Comparison of ENCODE assay signal across 8 cellular contexts in genomic region chr22:42615092-42615859, GRCh38. TPM values are rescaled to one million over a fixed set of nuclear protein-coding genes. Genes with fewer than 3 reads are reported as not detected.
A peak's percentile ranks its signal among the peaks of the same experiment; 100 is the strongest.
DNase-seq lines count a peak whose midpoint lies in the region; ATAC-seq, FAIRE-seq and TF ChIP-seq lines count a peak whose summit lies in the region.

No MANE protein-coding gene starts in this region.

- no peak overlapping the region for H2AFZ ChIP-seq in endothelial cell of umbilical vein (ENCODE audit: low read depth, low read length)

- CTCF ChIA-PET in endothelial cell of umbilical vein (lab: Charles Lee) = interaction anchor here (0.7 to 3.1 kb wide), 6 partner anchors 10 to 475 kb away, joined by 3 to 9 read pairs (median 4); no protein-coding TSS in a partner anchor

- ATAC-seq in GM21367 (IDR thresholded peaks at IDR 0.05; ENCODE audit: unreplicated experiment) = peak; percentile 49
- ATAC-seq in mucosa of descending colon = peak; percentile 72

- H3K79me2 ChIP-seq in endothelial cell of umbilical vein (ENCODE audit: control insufficient read depth, insufficient read depth, low read length) = peaks cover 38% of the 10 kb centered on the region

- peak overlapping the region; percentile 53 for H3K4me2 ChIP-seq in endothelial cell of umbilical vein (ENCODE audit: insufficient read depth, low read length)

- no peaks in the 10 kb centered on the region for H3K9me3 ChIP-seq in NT2/D1 (ENCODE audit: insufficient read depth, low read length)
- H3K9me3 ChIP-seq in endothelial cell of umbilical vein (replicated peaks; ENCODE audit: control insufficient read depth, insufficient read depth, low read length) = no peaks in the 10 kb centered on the region
- H3K9me3 ChIP-seq in mucosa of descending colon = no peaks in the 10 kb centered on the region

- peak; percentile 94 for DNase-seq in COR-L47 (lab: John Stamatoyannopoulos, UW)
- DNase-seq in HTR-8/SVneo (ENCODE audit: insufficient read length, low spot score) = peak; percentile 81
- DNase-seq in NT2/D1 (ENCODE audit: low read depth, low spot score) = peak; percentile 91
- peak; percentile 75 for DNase-seq in activated CD8-positive, alpha-beta memory T cell treated with anti-CD3 and anti-CD28 coated beads, Interleukin-2, amount 50 U/mL, for 4 hours
- DNase-seq in endothelial cell of umbilical vein (ENCODE audit: low read depth, low spot score) = peak; percentile 97
- DNase-seq in mucosa of descending colon = peak; percentile 87 to 91 (median 89)
- DNase-seq in stimulated activated CD8-positive, alpha-beta memory T cell treated with anti-CD3 and anti-CD28 coated beads, Interleukin-4, amount 100 ng/mL, for 1 hour (ENCODE audit: low read depth in 2 of 2, low spot score in 1 of 2) = peak; percentile 54 to 72

- H3K9me1 ChIP-seq in endothelial cell of umbilical vein (replicated peaks; ENCODE audit: control insufficient read depth, extremely low read depth, insufficient read depth, low read length) = no peaks in the 10 kb centered on the region

- peak overlapping the region; percentile 99 for H3K27ac ChIP-seq in endothelial cell of umbilical vein (ENCODE audit: insufficient read depth, low read depth, low read length)

- no peaks in the 10 kb centered on the region for H3K27me3 ChIP-seq in NT2/D1 (ENCODE audit: insufficient read depth, insufficient read length)
- no peaks in the 10 kb centered on the region for H3K27me3 ChIP-seq in endothelial cell of umbilical vein (ENCODE audit: control insufficient read depth in 2 of 2, insufficient read depth in 2 of 2, low read length in 2 of 2)

- no peak for TF ChIP-seq CTCF in endothelial cell of umbilical vein (IDR thresholded peaks at IDR 0.05; ENCODE audit: extremely low read depth in 1 of 2, insufficient read depth in 1 of 2, low read depth in 1 of 2, low read length in 2 of 2)
- TF ChIP-seq CTCF in mucosa of descending colon (IDR thresholded peaks at IDR 0.05) = no peak

- POLR2A ChIA-PET in endothelial cell of umbilical vein (lab: Charles Lee) = interaction anchor here (0.6 to 2.0 kb wide), 11 partner anchors 19 to 734 kb away, joined by 3 to 9 read pairs (median 3); partner anchors contain the start of genes BIK and CYB5R3

- H3K4me3 ChIP-seq in NT2/D1 (ENCODE audit: insufficient read length, low read depth) (peak overlapping the region; percentile 75), endothelial cell of umbilical vein (replicated peaks in 1 of 3; ENCODE audit: insufficient read depth in 1 of 3, low read depth in 1 of 3, low read length in 3 of 3) (peak overlapping the region in 1 of 3 experiments; percentile 94), mucosa of descending colon (peak overlapping the region; percentile 72)

- no peaks in the 10 kb centered on the region for H4K20me1 ChIP-seq in endothelial cell of umbilical vein (replicated peaks; ENCODE audit: control insufficient read depth, extremely low read depth, insufficient read depth, low read length)

- intact Hi-C loops in endothelial cell of umbilical vein (cut with micrococcal nuclease) = loop anchor here (1.0 to 5.0 kb wide), 2 partner anchors 20 to 107 kb away; partner anchors contain the start of gene A4GALT
- intact Hi-C loops in mucosa of descending colon (cut with DNase I, micrococcal nuclease) = no loop called here

- FAIRE-seq in HTR-8/SVneo (lab: Jason Lieb, UNC) (peak; percentile 86), endothelial cell of umbilical vein (lab: Jason Lieb, UNC) (peak; percentile 24)

- H3K36me3 ChIP-seq in NT2/D1 (ENCODE audit: insufficient read depth, insufficient read length, low read length) (peaks cover 46% of the 10 kb centered on the region), endothelial cell of umbilical vein (ENCODE audit: control insufficient read depth in 2 of 2, extremely low read depth in 1 of 2, insufficient read depth in 2 of 2, low read length in 2 of 2) (peaks cover 2 to 4% of the 10 kb centered on the region in 2 experiments), mucosa of descending colon (ENCODE audit: low read depth) (peaks cover 6% of the 10 kb centered on the region)

- H3K9ac ChIP-seq in NT2/D1 (ENCODE audit: insufficient read length, low read depth) = peak overlapping the region; percentile 68
- H3K9ac ChIP-seq in endothelial cell of umbilical vein (replicated peaks; ENCODE audit: extremely low read depth, insufficient read depth, low read length) = peak overlapping the region; percentile 96

- BruUV-seq in endothelial cell of umbilical vein (replicated peaks; lab: Mats Ljungman, UMichigan) = TSS peak; percentile 100

- dilution Hi-C loops in endothelial cell of umbilical vein (cut with MboI; ENCODE audit: extremely low pct_ligation_motif_present, low sequenced_read_pairs) = no loop called here

- H3K4me1 ChIP-seq in NT2/D1 (ENCODE audit: insufficient read depth, insufficient read length) (peaks cover 7% of the 10 kb centered on the region), endothelial cell of umbilical vein (ENCODE audit: control insufficient read depth, extremely low read depth, insufficient read depth, low read length) (peaks cover 18% of the 10 kb centered on the region), mucosa of descending colon (ENCODE audit: low read depth) (peaks cover 44% of the 10 kb centered on the region)

- peak; percentile 100 for TF ChIP-seq POLR2A in endothelial cell of umbilical vein (IDR thresholded peaks at IDR 0.05; ENCODE audit: low read depth, low read length)

TF ChIP-seq in endothelial cell of umbilical vein, 7 proteins besides CTCF, POLR2A, EP300 and RAD21:
- TF ChIP-seq POLR2AphosphoS5 (IDR thresholded peaks at IDR 0.05; ENCODE audit: insufficient read depth, low read depth, low read length) (peak; percentile 100), JUN (IDR thresholded peaks at IDR 0.05; ENCODE audit: borderline replicate concordance, insufficient read depth, insufficient read length, low read depth) (peak; percentile 18), GATA2 (IDR thresholded peaks at IDR 0.05; ENCODE audit: insufficient read depth, insufficient read length, low read depth, low read length) (peak; percentile 24), MAX (IDR thresholded peaks at IDR 0.05; ENCODE audit: insufficient read depth, insufficient read length) (peak; percentile 18), FOS (IDR thresholded peaks at IDR 0.05; ENCODE audit: borderline replicate concordance, insufficient read depth, low read length) (no peak)

RNA-seq across cellular contexts. Expression of gene POLDIP3, which starts 0.6 kb away (rescaled TPM):
- total RNA-seq in endothelial cell of umbilical vein (46.6 and 60.4 TPM in 2 replicates), mucosa of descending colon (10 to 100 TPM; 58.6 to 65.8 (median 65.0) TPM)
- 29.3 and 29.5 TPM in 2 replicates for polyA plus RNA-seq in endothelial cell of umbilical vein
- polyA plus RNA-seq in endothelial cell of umbilical vein (2011; cell fraction: cytosol; rRNA removed) = 37.7 and 39.0 TPM in 2 replicates
- polyA plus RNA-seq in endothelial cell of umbilical vein (2011; cell fraction: nucleus; rRNA removed) = 57.7 and 64.0 TPM in 2 replicates
- 49.4 and 55.9 TPM in 2 replicates for polyA plus RNA-seq in endothelial cell of umbilical vein (2012)
- 40.7 and 46.2 TPM in 2 replicates for polyA minus RNA-seq in endothelial cell of umbilical vein
- 22.6 TPM for polyA minus RNA-seq in endothelial cell of umbilical vein (2011; cell fraction: cytosol; rRNA and poly(A)+ RNA removed)
- polyA minus RNA-seq in endothelial cell of umbilical vein (2011; cell fraction: nucleus; rRNA and poly(A)+ RNA removed) = 25.2 and 28.3 TPM in 2 replicates

RNA-seq across cellular contexts. Expression of gene ATP5MGL, which starts 25.1 kb away (rescaled TPM):
- 1.0 and 1.2 TPM in 2 replicates for total RNA-seq in endothelial cell of umbilical vein
- polyA plus RNA-seq in endothelial cell of umbilical vein = 0.11 TPM in 1 of 2 replicates, not detected in the other
- polyA plus RNA-seq in endothelial cell of umbilical vein (2011; cell fraction: cytosol; rRNA removed) = not detected in 2 replicates
- polyA plus RNA-seq in endothelial cell of umbilical vein (2011; cell fraction: nucleus; rRNA removed) = 0.67 and 0.74 TPM in 2 replicates
- polyA plus RNA-seq in endothelial cell of umbilical vein (2012) = not detected in 2 replicates
- polyA minus RNA-seq in endothelial cell of umbilical vein = 1.5 and 2.1 TPM in 2 replicates
- polyA minus RNA-seq in endothelial cell of umbilical vein (2011; cell fraction: cytosol; rRNA and poly(A)+ RNA removed) = not detected
- 2.2 and 2.6 TPM in 2 replicates for polyA minus RNA-seq in endothelial cell of umbilical vein (2011; cell fraction: nucleus; rRNA and poly(A)+ RNA removed)
- 1 to 10 TPM in 2 of 3 donors, under 1 TPM in 1; 0.92 to 1.7 (median 1.2) TPM for total RNA-seq in mucosa of descending colon

RNA-seq across cellular contexts. Expression of gene CYB5R3, which starts 33.9 kb away (rescaled TPM):
- total RNA-seq in endothelial cell of umbilical vein (217 and 232 TPM in 2 replicates), mucosa of descending colon (100 to 1,000 TPM; 139 to 211 (median 176) TPM)
- 263 and 329 TPM in 2 replicates for polyA plus RNA-seq in endothelial cell of umbilical vein
- polyA plus RNA-seq in endothelial cell of umbilical vein (2011; cell fraction: cytosol; rRNA removed) = 162 and 165 TPM in 2 replicates
- 58.9 and 72.2 TPM in 2 replicates for polyA plus RNA-seq in endothelial cell of umbilical vein (2011; cell fraction: nucleus; rRNA removed)
- 182 and 240 TPM in 2 replicates for polyA plus RNA-seq in endothelial cell of umbilical vein (2012)
- 143 and 163 TPM in 2 replicates for polyA minus RNA-seq in endothelial cell of umbilical vein
- polyA minus RNA-seq in endothelial cell of umbilical vein (2011; cell fraction: cytosol; rRNA and poly(A)+ RNA removed) = 38.1 TPM
- polyA minus RNA-seq in endothelial cell of umbilical vein (2011; cell fraction: nucleus; rRNA and poly(A)+ RNA removed) = 26.6 and 41.3 TPM in 2 replicates
